Comparison of ENCODE assay signal across 9 cellular contexts in the genomic region with DNA sequence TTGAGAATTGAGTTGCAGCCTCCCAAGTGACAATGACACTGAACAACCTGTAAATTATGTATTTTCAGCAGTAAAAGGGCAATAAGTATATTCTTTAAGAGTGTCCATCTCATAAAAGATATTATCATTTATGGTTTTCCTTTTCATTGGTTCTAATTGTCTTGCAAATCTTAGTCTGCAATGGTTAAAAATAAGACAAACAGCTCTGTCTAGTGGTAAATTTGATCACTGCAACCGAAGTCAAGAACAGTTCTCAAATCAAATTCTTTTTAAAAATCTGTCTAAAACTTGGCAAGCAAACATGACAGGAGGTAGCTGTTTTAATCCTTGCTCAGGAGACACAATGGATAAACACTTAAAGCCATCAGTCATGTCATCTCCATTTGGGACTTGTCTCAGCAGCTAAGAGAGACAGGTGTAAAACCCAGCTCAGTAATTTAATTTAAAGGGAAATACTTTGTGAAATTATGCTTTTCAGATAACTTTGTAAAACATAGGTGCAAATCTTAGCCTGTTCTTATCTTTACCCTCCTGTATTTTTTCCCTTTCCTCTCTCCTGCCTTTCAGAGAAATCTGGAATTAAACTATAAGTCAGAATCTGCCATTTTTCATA.
DNase-seq lines count a peak whose midpoint lies in the region; ATAC-seq and TF ChIP-seq lines count a peak whose summit lies in the region.
"Had no signal": no experiment of that assay in that cellular context is flagged by ENCODE, and none has a peak within 500 bp of the region (broad histone marks: within the 10 kb centered on the region; RNA-seq: fewer than 3 reads in every experiment).

No MANE protein-coding gene starts in this region.

- peaks cover 0 to 7% (median 0%) of the 10 kb centered on the region in 9 donors for H3K4me1 ChIP-seq in heart right ventricle
- H3K4me1 ChIP-seq in RWPE2 (ENCODE audit: insufficient read depth, poor library complexity, severe bottlenecking), result no peaks in the 10 kb centered on the region

- H3K9me3 ChIP-seq in heart right ventricle (no peaks in the 10 kb centered on the region), RWPE2 (ENCODE audit: severe bottlenecking) (no peaks in the 10 kb centered on the region)

- 0 to 4% methylated on average over 1 of the region's 1 CpG for WGBS in heart right ventricle, 2 donors

- no peak for DNase-seq in heart right ventricle
- no peak for DNase-seq in Right ventricle myocardium inferior (ENCODE audit: missing footprints)
- DNase-seq in RWPE2 (ENCODE audit: low spot score), result no peak
- peak; percentile 19 for DNase-seq in fibroblast of villous mesenchyme (ENCODE audit: low read depth)
- DNase-seq in activated CD4-positive, alpha-beta memory T cell treated with anti-CD3 and anti-CD28 coated beads, Interleukin-2, amount 10 ng/mL, durations not matched to agents 7 days and 5 days, result no peak
- DNase-seq in 8988T, result no peak
- DNase-seq: stimulated activated CD4-positive, alpha-beta T cell treated with anti-CD3 and anti-CD28 coated beads, Interleukin-15, amount 100 ng/mL, for 24 hours had no signal

- peaks cover 2% of the 10 kb centered on the region for H3K27me3 Mint-ChIP-seq in activated CD4-positive, alpha-beta memory T cell treated with anti-CD3 and anti-CD28 coated beads, Interleukin-2, amount 10 ng/mL, durations not matched to agents 7 days and 5 days

- intact Hi-C loops in heart right ventricle (cut with DNase I), result no loop called here
- intact Hi-C loops in Right ventricle myocardium inferior (cut with DNase I), result no loop called here

- no peak for ATAC-seq in heart right ventricle
- ATAC-seq in Right ventricle myocardium inferior, result no peak
- peak; percentile 33; the same call in 1 of the 3 replicates for ATAC-seq in RWPE2 (ENCODE audit: low read depth)
- no peak for ATAC-seq in GM18520 (IDR thresholded peaks at IDR 0.05; ENCODE audit: unreplicated experiment)
- no peak for ATAC-seq in HG02642 (IDR thresholded peaks at IDR 0.05; ENCODE audit: poor library complexity, unreplicated experiment)

- H3K4me3 ChIP-seq in heart right ventricle, result no peak overlapping the region
- no peak overlapping the region for H3K4me3 ChIP-seq in RWPE2 (ENCODE audit: severe bottlenecking)
- H3K4me3 ChIP-seq in fibroblast of villous mesenchyme (ENCODE audit: low read depth, low read length), result no peak overlapping the region

- H3K27ac ChIP-seq in heart right ventricle (no peak overlapping the region), RWPE2 (ENCODE audit: poor library complexity, severe bottlenecking) (no peak overlapping the region)

- peak in 7 of 9 donors; percentile 7 to 61 (median 40) for TF ChIP-seq CTCF in heart right ventricle (IDR thresholded peaks at IDR 0.05)
- TF ChIP-seq CTCF in RWPE2 (IDR thresholded peaks at IDR 0.05; ENCODE audit: poor library complexity, severe bottlenecking), result peak; percentile 78
- peak; percentile 49 for TF ChIP-seq CTCF in fibroblast of villous mesenchyme (IDR thresholded peaks at IDR 0.05; ENCODE audit: insufficient read depth, low read depth, low read length)

- no peak overlapping the region for H3K27ac Mint-ChIP-seq in activated CD4-positive, alpha-beta memory T cell treated with anti-CD3 and anti-CD28 coated beads, Interleukin-2, amount 10 ng/mL, durations not matched to agents 7 days and 5 days

- H3K27me3 ChIP-seq in heart right ventricle, result no peaks in the 10 kb centered on the region
- no peaks in the 10 kb centered on the region for H3K27me3 ChIP-seq in RWPE2 (ENCODE audit: insufficient read depth, poor library complexity, severe bottlenecking)

- no peaks in the 10 kb centered on the region for H3K36me3 ChIP-seq in heart right ventricle
- no peaks in the 10 kb centered on the region for H3K36me3 ChIP-seq in RWPE2 (ENCODE audit: low read depth)

- no peak overlapping the region for H3K4me3 Mint-ChIP-seq in activated CD4-positive, alpha-beta memory T cell treated with anti-CD3 and anti-CD28 coated beads, Interleukin-2, amount 10 ng/mL, durations not matched to agents 7 days and 5 days

- CTCF ChIA-PET in activated CD4-positive, alpha-beta memory T cell treated with anti-CD3 and anti-CD28 coated beads, Interleukin-2, amount 10 ng/mL, durations not matched to agents 7 days and 5 days (lab: Charles Lee), result interaction anchor here (1.0 kb wide), 2 partner anchors 9 to 283 kb away, joined by 3 to 4 read pairs; no protein-coding TSS in a partner anchor

- POLR2A ChIA-PET in activated CD4-positive, alpha-beta memory T cell treated with anti-CD3 and anti-CD28 coated beads, Interleukin-2, amount 10 ng/mL, durations not matched to agents 7 days and 5 days (lab: Charles Lee), result no interaction called here

- H3K4me1 Mint-ChIP-seq in activated CD4-positive, alpha-beta memory T cell treated with anti-CD3 and anti-CD28 coated beads, Interleukin-2, amount 10 ng/mL, durations not matched to agents 7 days and 5 days, result peaks cover 8% of the 10 kb centered on the region

- no peaks in the 10 kb centered on the region for H3K36me3 Mint-ChIP-seq in activated CD4-positive, alpha-beta memory T cell treated with anti-CD3 and anti-CD28 coated beads, Interleukin-2, amount 10 ng/mL, durations not matched to agents 7 days and 5 days (ENCODE audit: low read depth)

- peaks cover 2% of the 10 kb centered on the region for H3K9me3 Mint-ChIP-seq in activated CD4-positive, alpha-beta memory T cell treated with anti-CD3 and anti-CD28 coated beads, Interleukin-2, amount 10 ng/mL, durations not matched to agents 7 days and 5 days
